Comparison of ENCODE assay signal across 12 cellular contexts in genomic region chr11:6629892-6630631, GRCh38. TPM values are rescaled to one million over a fixed set of nuclear protein-coding genes. Genes with fewer than 3 reads are reported as not detected.
DNase-seq lines count a peak whose midpoint lies in the region; ATAC-seq and TF ChIP-seq lines count a peak whose summit lies in the region.
"Had no signal": no experiment of that assay in that cellular context is flagged by ENCODE, and none has a peak within 500 bp of the region (broad histone marks: within the 10 kb centered on the region; RNA-seq: fewer than 3 reads in every experiment).

No MANE protein-coding gene starts in this region.

- POLR2A ChIA-PET in Panc1 (lab: Charles Lee) = no interaction called here

- DNase-seq in Panc1 (ENCODE audit: low read depth, low spot score) (no peak), iPS-NIHi7 (ENCODE audit: extremely low spot score) (peak; percentile 81), retina (peak; percentile 63), omental fat pad (ENCODE audit: low spot score) (no peak), NCI-H2227 (lab: John Stamatoyannopoulos, UW; ENCODE audit: unreplicated experiment) (no peak)
- DNase-seq: naive B cell, SIG-M5, sigmoid colon had no signal

- peaks cover 23% of the 10 kb centered on the region for H3K36me3 ChIP-seq in HUES48 (ENCODE audit: control insufficient read depth, insufficient read depth, low read length)
- H3K36me3 ChIP-seq in Panc1 (ENCODE audit: control insufficient read depth, insufficient read depth, low read length) = no peaks in the 10 kb centered on the region

- intact Hi-C loops in Panc1 (cut with micrococcal nuclease; ENCODE audit: unreplicated experiment) = no loop called here

- CTCF ChIA-PET in Panc1 (lab: Charles Lee) = no interaction called here

- peak; percentile 48 for ATAC-seq in Panc1
- ATAC-seq in omental fat pad (ENCODE audit: low FRiP score) = no peak
- no peak for ATAC-seq in GM21360 (IDR thresholded peaks at IDR 0.05; ENCODE audit: unreplicated experiment)
- ATAC-seq in HG03039 (IDR thresholded peaks at IDR 0.05; ENCODE audit: unreplicated experiment) = no peak

- in situ Hi-C loops in Panc1 (cut with HindIII; ENCODE audit: low pct_unique_long_range_greater_than_20kb, low sequenced_read_pairs) = no loop called here

- no peaks in the 10 kb centered on the region for H3K9me3 ChIP-seq in HUES48 (ENCODE audit: control insufficient read depth, insufficient read depth, low read length)
- H3K9me3 ChIP-seq in Panc1 (ENCODE audit: control insufficient read depth, insufficient read depth, low read depth, low read length) = no peaks in the 10 kb centered on the region
- H3K9me3 ChIP-seq: BLaER1 treated with 17β-estradiol and CSF1 and Interleukin-3, amounts not matched to agents 10 nM and 100 nM; sigmoid colon had no signal

- no TSS peak for BruUV-seq in Panc1 (replicated peaks; lab: Mats Ljungman, UMichigan)

- peak overlapping the region; percentile 52; the same call in 1 of the 2 replicates for H3K9ac ChIP-seq in HUES48 (ENCODE audit: low read depth, low read length)
- H3K9ac ChIP-seq: BLaER1 treated with 17β-estradiol and CSF1 and Interleukin-3, amounts not matched to agents 10 nM and 100 nM had no signal

- H3K27me3 ChIP-seq in HUES48 (ENCODE audit: control insufficient read depth, insufficient read depth, low read length) (peaks cover 30% of the 10 kb centered on the region), Panc1 (ENCODE audit: control insufficient read depth, insufficient read depth, low read length) (peaks cover 7% of the 10 kb centered on the region)
- H3K27me3 ChIP-seq: BLaER1 treated with 17β-estradiol and CSF1 and Interleukin-3, amounts not matched to agents 10 nM and 100 nM; sigmoid colon had no signal

- H3K4me3 ChIP-seq in HUES48 (ENCODE audit: low read depth, low read length) (peak overlapping the region; percentile 64), Panc1 (ENCODE audit: low read depth in 2 of 2, low read length in 2 of 2) (peak overlapping the region; percentile 29 to 33)
- H3K4me3 ChIP-seq: BLaER1 treated with 17β-estradiol and CSF1 and Interleukin-3, amounts not matched to agents 10 nM and 100 nM; sigmoid colon had no signal

- no peak for TF ChIP-seq CTCF in Panc1 (IDR thresholded peaks at IDR 0.05)
- TF ChIP-seq CTCF in omental fat pad (IDR thresholded peaks at IDR 0.05) = no peak

- no peak overlapping the region for H3K27ac ChIP-seq in HUES48 (ENCODE audit: low read depth, low read length)
- H3K27ac ChIP-seq in Panc1 (ENCODE audit: low read length) = no peak overlapping the region
- H3K27ac ChIP-seq: BLaER1 treated with 17β-estradiol and CSF1 and Interleukin-3, amounts not matched to agents 10 nM and 100 nM; sigmoid colon had no signal

- H3K4me1 ChIP-seq in HUES48 (ENCODE audit: control insufficient read depth, insufficient read depth, low read length) = no peaks in the 10 kb centered on the region
- peaks cover under 1% of the 10 kb centered on the region for H3K4me1 ChIP-seq in Panc1 (ENCODE audit: control insufficient read depth, insufficient read depth, low read length)

RNA-seq across cellular contexts. Expression of gene TPP1, which starts 10.8 kb away (rescaled TPM):
- 200 TPM for total RNA-seq in Panc1 (2021; ENCODE audit: unreplicated experiment)
- polyA plus RNA-seq in Panc1 (2012; ENCODE audit: insufficient read length) = 200 TPM
- 10 to 100 TPM; 73.8 to 95.0 (median 83.9) TPM for total RNA-seq in omental fat pad

RNA-seq across cellular contexts. Expression of gene TAF10, which starts 18.0 kb away (rescaled TPM):
- total RNA-seq in Panc1 (2021; ENCODE audit: unreplicated experiment) (387 TPM), omental fat pad (10 to 100 TPM; 31.9 to 52.6 (median 37.1) TPM)
- 549 TPM for polyA plus RNA-seq in Panc1 (2012; ENCODE audit: insufficient read length)

RNA-seq across cellular contexts. Expression of gene DCHS1, which starts 25.5 kb away (rescaled TPM):
- total RNA-seq in Panc1 (2021; ENCODE audit: unreplicated experiment) (2.2 TPM), omental fat pad (10 to 100 TPM; 12.6 to 26.3 (median 19.4) TPM)
- polyA plus RNA-seq in Panc1 (2012; ENCODE audit: insufficient read length) = 2.8 TPM

RNA-seq across cellular contexts. Expression of gene ILK, which starts 26.5 kb away (rescaled TPM):
- 204 TPM for total RNA-seq in Panc1 (2021; ENCODE audit: unreplicated experiment)
- 463 TPM for polyA plus RNA-seq in Panc1 (2012; ENCODE audit: insufficient read length)
- total RNA-seq in omental fat pad = 100 to 1,000 TPM in 3 of 4 donors, 10 to 100 TPM in 1; 92.1 to 189 (median 118) TPM

RNA-seq across cellular contexts. Expression of gene RRP8, which starts 26.6 kb away (rescaled TPM):
- 23.1 TPM for total RNA-seq in Panc1 (2021; ENCODE audit: unreplicated experiment)
- polyA plus RNA-seq in Panc1 (2012; ENCODE audit: insufficient read length) = 15.3 TPM
- 10 to 100 TPM; 16.9 to 30.4 (median 19.3) TPM for total RNA-seq in omental fat pad

Comparison
In these comparisons a context has a peak if more than half of its experiments do, and no peak if none do; other contexts are left out.
1. DNase-seq: peak in iPS-NIHi7 (single experiment) and retina (single experiment); none in Panc1 (single experiment), omental fat pad (single experiment) and NCI-H2227 (single experiment).